Comparison of ENCODE assay signal across 8 cellular contexts in genomic region chr14:26163761-26164160, GRCh38.
DNase-seq lines count a peak whose midpoint lies in the region; ATAC-seq and TF ChIP-seq lines count a peak whose summit lies in the region.

No MANE protein-coding gene starts in this region.

- TF ChIP-seq CTCF in LNCaP clone FGC (IDR thresholded peaks at IDR 0.05; ENCODE audit: control insufficient read depth, extremely low read depth, insufficient read depth) (peak; percentile 65), tibial artery (IDR thresholded peaks at IDR 0.05) (no peak)

- H3K27ac ChIP-seq in tibial artery = no peak overlapping the region

- H3K4me1 ChIP-seq in tibial artery = no peaks in the 10 kb centered on the region

- intact Hi-C loops in tibial artery (cut with DNase I; ENCODE audit: low total_unique reads) = no loop called here

- no peaks in the 10 kb centered on the region for H3K36me3 ChIP-seq in tibial artery

- peak; percentile 4 to 31 for DNase-seq in AML-193 (lab: John Stamatoyannopoulos, UW)
- DNase-seq in LNCaP clone FGC (ENCODE audit: low read depth) = peak; percentile 37
- peak; percentile 35 for DNase-seq in iPS-NIHi7 (ENCODE audit: extremely low spot score)
- no peak for DNase-seq in GM19238 (ENCODE audit: insufficient read length, low spot score)
- DNase-seq in immature natural killer cell = no peak
- no peak for DNase-seq in activated naive CD4-positive, alpha-beta T cell (lab: John Stamatoyannopoulos, UW)
- no peak for DNase-seq in tibial artery

- no peaks in the 10 kb centered on the region for H3K36me3 Mint-ChIP-seq in immature natural killer cell

- H3K4me1 Mint-ChIP-seq in immature natural killer cell = no peaks in the 10 kb centered on the region

- peaks cover 5 to 59% (median 10%) of the 10 kb centered on the region in 6 donors for H3K9me3 Mint-ChIP-seq in immature natural killer cell

- no peaks in the 10 kb centered on the region for H3K27me3 ChIP-seq in tibial artery

- no peaks in the 10 kb centered on the region for H3K9me3 ChIP-seq in tibial artery

- peaks cover 1 to 2% (median 2%) of the 10 kb centered on the region in 3 donors for H3K27me3 Mint-ChIP-seq in immature natural killer cell (ENCODE audit: low read depth in 3 of 3)

- no peak overlapping the region for H3K27ac Mint-ChIP-seq in immature natural killer cell

- H3K4me3 Mint-ChIP-seq in immature natural killer cell = no peak overlapping the region

- H3K4me3 ChIP-seq in LNCaP clone FGC (ENCODE audit: low read depth, low read length) (no peak overlapping the region), tibial artery (no peak overlapping the region)

- peak; percentile 90 for ATAC-seq in SK-N-SH treated with all-trans-retinoic acid at 6 μM for 48 hours

TF ChIP-seq in SK-N-SH treated with all-trans-retinoic acid at 6 μM for 48 hours, 23 proteins besides CTCF, POLR2A, EP300 and RAD21:
- TF ChIP-seq ZNF8 (CRISPR knock-in tag; IDR thresholded peaks at IDR 0.05) (no peak), PPARA (CRISPR knock-in tag; IDR thresholded peaks at IDR 0.05; ENCODE audit: borderline replicate concordance) (no peak), ZFP3 (CRISPR knock-in tag; IDR thresholded peaks at IDR 0.05) (no peak), SNAI2 (CRISPR knock-in tag; IDR thresholded peaks at IDR 0.05) (no peak), GLIS3 (CRISPR knock-in tag; IDR thresholded peaks at IDR 0.05) (no peak), CSRNP3 (CRISPR knock-in tag; IDR thresholded peaks at IDR 0.05) (no peak), POU6F1 (CRISPR knock-in tag; IDR thresholded peaks at IDR 0.05; ENCODE audit: borderline replicate concordance, low read depth) (no peak), PATZ1 (CRISPR knock-in tag; IDR thresholded peaks at IDR 0.05; ENCODE audit: borderline replicate concordance) (no peak), CSDC2 (CRISPR knock-in tag; IDR thresholded peaks at IDR 0.05) (no peak), ESRRG (CRISPR knock-in tag; IDR thresholded peaks at IDR 0.05) (no peak), ARNTL (CRISPR knock-in tag; IDR thresholded peaks at IDR 0.05; ENCODE audit: borderline replicate concordance, low read depth) (no peak)

Comparison
In these comparisons a context has a peak if more than half of its experiments do, and no peak if none do; other contexts are left out.
1. DNase-seq: peak in AML-193 (2 of 2), LNCaP clone FGC (single experiment) and iPS-NIHi7 (single experiment); none in GM19238 (single experiment), immature natural killer cell (0 of 3), activated naive CD4-positive, alpha-beta T cell (0 of 4) and tibial artery (0 of 2).